ENCODE assay signal across 23 cellular contexts in genomic region chr7:43626695-43627094, GRCh38. TPM values are rescaled to one million over a fixed set of nuclear protein-coding genes. Genes with fewer than 3 reads are reported as not detected.
DNase-seq lines count a peak whose midpoint lies in the region; ATAC-seq and TF ChIP-seq lines count a peak whose summit lies in the region.
"Had no signal": no experiment of that assay in that cellular context is flagged by ENCODE, and none has a peak within 500 bp of the region (broad histone marks: within the 10 kb centered on the region; RNA-seq: fewer than 3 reads in every experiment).

No MANE protein-coding gene starts in this region.

- WGBS in hepatocyte (ENCODE audit: low lambda C conversion rate, missing lambda C conversion rate): 98% methylated on average over 2 of the region's 2 CpGs

- peaks cover 82% of the 10 kb centered on the region for H3K36me3 Mint-ChIP-seq in activated CD8-positive, alpha-beta T cell treated with anti-CD3 and anti-CD28 coated beads for 36 hours (ENCODE audit: low read depth)
- H3K36me3 Mint-ChIP-seq in activated CD8-positive, alpha-beta T cell treated with anti-CD3 and anti-CD28 coated beads, Interleukin-2, amount 10 ng/mL, durations not matched to agents 7 days and 5 days (ENCODE audit: low read depth): peaks cover 89% of the 10 kb centered on the region
- peaks cover 18 to 88% (median 34%) of the 10 kb centered on the region in 3 donors for H3K36me3 Mint-ChIP-seq in CD8-positive, alpha-beta memory T cell
- peaks cover 97% of the 10 kb centered on the region for H3K36me3 Mint-ChIP-seq in activated T-helper 17 cell treated with anti-CD3 and anti-CD28 coated beads, Interleukin-2, amount 50 U/mL, for 72 hours (ENCODE audit: low read depth)
- peaks cover 61% of the 10 kb centered on the region for H3K36me3 Mint-ChIP-seq in nephron progenitor cell (ENCODE audit: low read depth)

- CTCF ChIA-PET in activated CD8-positive, alpha-beta T cell treated with anti-CD3 and anti-CD28 coated beads for 36 hours (lab: Charles Lee): interaction anchor here (1.1 to 7.2 kb wide), 8 partner anchors 13 to 212 kb away, joined by 3 to 64 read pairs (median 10); partner anchors contain the start of gene STK17A
- CTCF ChIA-PET in activated CD8-positive, alpha-beta T cell treated with anti-CD3 and anti-CD28 coated beads, Interleukin-2, amount 10 ng/mL, durations not matched to agents 7 days and 5 days (lab: Charles Lee): interaction anchor here (1.0 to 9.9 kb wide), 5 partner anchors 20 to 74 kb away, joined by 3 to 86 read pairs (median 4); partner anchors contain the start of gene STK17A
- CTCF ChIA-PET in CD8-positive, alpha-beta memory T cell (lab: Charles Lee): interaction anchor here (1.2 to 4.0 kb wide), 4 partner anchors 13 to 74 kb away, joined by 3 to 44 read pairs (median 6); partner anchors contain the start of gene STK17A

- H2AFZ ChIP-seq in hepatocyte: no peak overlapping the region

- H3K36me3 ChIP-seq in CD8-positive, alpha-beta memory T cell (ENCODE audit: insufficient read depth, low read length): peaks cover 27% of the 10 kb centered on the region
- no peaks in the 10 kb centered on the region for H3K36me3 ChIP-seq in hepatocyte (replicated peaks; ENCODE audit: insufficient read depth, low read depth)

- H3K4me3 ChIP-seq in CD8-positive, alpha-beta memory T cell (ENCODE audit: low read length): no peak overlapping the region
- no peak overlapping the region for H3K4me3 ChIP-seq in hepatocyte

- intact Hi-C loops in activated CD8-positive, alpha-beta T cell treated with anti-CD3 and anti-CD28 coated beads for 36 hours (cut with micrococcal nuclease): no loop called here

- TF ChIP-seq CTCF in activated CD8-positive, alpha-beta T cell treated with anti-CD3 and anti-CD28 coated beads for 36 hours (IDR thresholded peaks at IDR 0.05): no peak
- TF ChIP-seq CTCF in nephron progenitor cell (IDR thresholded peaks at IDR 0.05) (no peak), hepatocyte (IDR thresholded peaks at IDR 0.05; ENCODE audit: poor library complexity) (no peak)

- no peaks in the 10 kb centered on the region for H3K27me3 Mint-ChIP-seq in activated CD8-positive, alpha-beta T cell treated with anti-CD3 and anti-CD28 coated beads for 36 hours
- H3K27me3 Mint-ChIP-seq in activated CD8-positive, alpha-beta T cell treated with anti-CD3 and anti-CD28 coated beads, Interleukin-2, amount 10 ng/mL, durations not matched to agents 7 days and 5 days (ENCODE audit: low read depth): no peaks in the 10 kb centered on the region
- peaks cover 0 to 3% of the 10 kb centered on the region in 2 donors for H3K27me3 Mint-ChIP-seq in CD8-positive, alpha-beta memory T cell
- no peaks in the 10 kb centered on the region for H3K27me3 Mint-ChIP-seq in activated T-helper 17 cell treated with anti-CD3 and anti-CD28 coated beads, Interleukin-2, amount 50 U/mL, for 72 hours
- peaks cover 4% of the 10 kb centered on the region for H3K27me3 Mint-ChIP-seq in nephron progenitor cell (ENCODE audit: low read depth, poor library complexity)
- H3K27me3 Mint-ChIP-seq: activated T-cell treated with anti-CD3 and anti-CD28 coated beads, Interleukin-2, amount 50 U/mL, for 24 hours; brain had no signal

- H3K27ac ChIP-seq in CD8-positive, alpha-beta memory T cell (ENCODE audit: low read depth, low read length): no peak overlapping the region
- no peak overlapping the region for H3K27ac ChIP-seq in hepatocyte
- H3K27ac ChIP-seq: HL-60, VCaP had no signal

- H3K4me1 Mint-ChIP-seq in activated CD8-positive, alpha-beta T cell treated with anti-CD3 and anti-CD28 coated beads for 36 hours (ENCODE audit: low read depth): peaks cover 92% of the 10 kb centered on the region
- H3K4me1 Mint-ChIP-seq in activated CD8-positive, alpha-beta T cell treated with anti-CD3 and anti-CD28 coated beads, Interleukin-2, amount 10 ng/mL, durations not matched to agents 7 days and 5 days (ENCODE audit: low read depth): peaks cover 86% of the 10 kb centered on the region
- peaks cover 0 to 100% (median 91%) of the 10 kb centered on the region in 3 donors for H3K4me1 Mint-ChIP-seq in CD8-positive, alpha-beta memory T cell
- peaks cover 39% of the 10 kb centered on the region for H3K4me1 Mint-ChIP-seq in activated T-helper 17 cell treated with anti-CD3 and anti-CD28 coated beads, Interleukin-2, amount 50 U/mL, for 72 hours
- H3K4me1 Mint-ChIP-seq in nephron progenitor cell: peaks cover 5% of the 10 kb centered on the region
- H3K4me1 Mint-ChIP-seq: brain had no signal

- H3K79me2 ChIP-seq in hepatocyte: no peaks in the 10 kb centered on the region

- H3K4me3 Mint-ChIP-seq in activated CD8-positive, alpha-beta T cell treated with anti-CD3 and anti-CD28 coated beads for 36 hours: no peak overlapping the region
- no peak overlapping the region for H3K4me3 Mint-ChIP-seq in activated CD8-positive, alpha-beta T cell treated with anti-CD3 and anti-CD28 coated beads, Interleukin-2, amount 10 ng/mL, durations not matched to agents 7 days and 5 days
- peak overlapping the region in 4 of 7 donors; percentile 14 to 54 (median 34) for H3K4me3 Mint-ChIP-seq in CD8-positive, alpha-beta memory T cell
- no peak overlapping the region for H3K4me3 Mint-ChIP-seq in activated T-helper 17 cell treated with anti-CD3 and anti-CD28 coated beads, Interleukin-2, amount 50 U/mL, for 72 hours
- no peak overlapping the region for H3K4me3 Mint-ChIP-seq in nephron progenitor cell
- H3K4me3 Mint-ChIP-seq: activated T-cell treated with anti-CD3 and anti-CD28 coated beads, Interleukin-2, amount 50 U/mL, for 24 hours; brain; T-helper 1 cell treated with Interleukin-12 subunit alpha and Interleukin-12 subunit beta and Interleukin-4 antibody, amounts not matched to agents 30 μg/mL and 1 μg/mL, for 36 hours had no signal

- H3K27ac Mint-ChIP-seq in activated CD8-positive, alpha-beta T cell treated with anti-CD3 and anti-CD28 coated beads for 36 hours: peak overlapping the region; percentile 80
- no peak overlapping the region for H3K27ac Mint-ChIP-seq in activated CD8-positive, alpha-beta T cell treated with anti-CD3 and anti-CD28 coated beads, Interleukin-2, amount 10 ng/mL, durations not matched to agents 7 days and 5 days
- peak overlapping the region in 7 of 8 donors; percentile 25 to 93 (median 77) for H3K27ac Mint-ChIP-seq in CD8-positive, alpha-beta memory T cell
- H3K27ac Mint-ChIP-seq in activated T-helper 17 cell treated with anti-CD3 and anti-CD28 coated beads, Interleukin-2, amount 50 U/mL, for 72 hours: peak overlapping the region; percentile 31
- H3K27ac Mint-ChIP-seq in nephron progenitor cell: peak overlapping the region; percentile 21

- H3K9me2 ChIP-seq in hepatocyte (replicated peaks; ENCODE audit: insufficient read depth): no peaks in the 10 kb centered on the region

- no peaks in the 10 kb centered on the region for H3K9me3 Mint-ChIP-seq in activated CD8-positive, alpha-beta T cell treated with anti-CD3 and anti-CD28 coated beads for 36 hours
- no peaks in the 10 kb centered on the region for H3K9me3 Mint-ChIP-seq in activated CD8-positive, alpha-beta T cell treated with anti-CD3 and anti-CD28 coated beads, Interleukin-2, amount 10 ng/mL, durations not matched to agents 7 days and 5 days (ENCODE audit: insufficient read depth)
- peaks cover 0 to 2% (median 0%) of the 10 kb centered on the region in 5 donors for H3K9me3 Mint-ChIP-seq in CD8-positive, alpha-beta memory T cell
- H3K9me3 Mint-ChIP-seq in activated T-helper 17 cell treated with anti-CD3 and anti-CD28 coated beads, Interleukin-2, amount 50 U/mL, for 72 hours: no peaks in the 10 kb centered on the region
- H3K9me3 Mint-ChIP-seq in nephron progenitor cell: no peaks in the 10 kb centered on the region
- H3K9me3 Mint-ChIP-seq: activated T-cell treated with anti-CD3 and anti-CD28 coated beads, Interleukin-2, amount 50 U/mL, for 24 hours; brain; T-helper 1 cell treated with Interleukin-12 subunit alpha and Interleukin-12 subunit beta and Interleukin-4 antibody, amounts not matched to agents 30 μg/mL and 1 μg/mL, for 36 hours had no signal

- no peak for ATAC-seq in activated CD8-positive, alpha-beta T cell treated with anti-CD3 and anti-CD28 coated beads for 36 hours
- ATAC-seq in activated CD8-positive, alpha-beta T cell treated with anti-CD3 and anti-CD28 coated beads, Interleukin-2, amount 10 ng/mL, durations not matched to agents 7 days and 5 days: no peak
- no peak for ATAC-seq in activated T-helper 17 cell treated with anti-CD3 and anti-CD28 coated beads, Interleukin-2, amount 50 U/mL, for 72 hours (replicated peaks)

- POLR2A ChIA-PET in activated CD8-positive, alpha-beta T cell treated with anti-CD3 and anti-CD28 coated beads for 36 hours (lab: Charles Lee): interaction anchor here (0.7 to 2.1 kb wide), 8 partner anchors 11 to 44 kb away, joined by 3 to 8 read pairs (median 3); partner anchors contain the start of gene STK17A
- POLR2A ChIA-PET in activated CD8-positive, alpha-beta T cell treated with anti-CD3 and anti-CD28 coated beads, Interleukin-2, amount 10 ng/mL, durations not matched to agents 7 days and 5 days (lab: Charles Lee): interaction anchor here (3.9 kb wide), 1 partner anchor 44 kb away, joined by 22 read pairs; the partner anchor contains the start of gene STK17A
- POLR2A ChIA-PET in CD8-positive, alpha-beta memory T cell (lab: Charles Lee): interaction anchor here (0.5 to 2.5 kb wide), 7 partner anchors 13 to 44 kb away, joined by 3 to 21 read pairs (median 4); partner anchors contain the start of gene STK17A

- H3K4me1 ChIP-seq in CD8-positive, alpha-beta memory T cell (ENCODE audit: insufficient read depth, low read length): peaks cover 94% of the 10 kb centered on the region
- no peaks in the 10 kb centered on the region for H3K4me1 ChIP-seq in hepatocyte (ENCODE audit: insufficient read depth)
- H3K4me1 ChIP-seq: BE2C had no signal

- H3K9me3 ChIP-seq in CD8-positive, alpha-beta memory T cell (ENCODE audit: low read length): no peaks in the 10 kb centered on the region
- H3K9me3 ChIP-seq in hepatocyte (ENCODE audit: low read depth): no peaks in the 10 kb centered on the region
- H3K9me3 ChIP-seq: BE2C had no signal

- no peak overlapping the region for H3K4me2 ChIP-seq in hepatocyte

- H4K20me1 ChIP-seq in hepatocyte (ENCODE audit: insufficient read depth, poor library complexity, severe bottlenecking): no peaks in the 10 kb centered on the region

- H3K27me3 ChIP-seq in CD8-positive, alpha-beta memory T cell (ENCODE audit: insufficient read depth, low read length, poor library complexity, severe bottlenecking): no peaks in the 10 kb centered on the region
- no peaks in the 10 kb centered on the region for H3K27me3 ChIP-seq in hepatocyte
- H3K27me3 ChIP-seq: BE2C had no signal

- DNase-seq in activated CD8-positive, alpha-beta T cell treated with anti-CD3 and anti-CD28 coated beads for 36 hours: no peak
- DNase-seq in activated CD8-positive, alpha-beta T cell treated with anti-CD3 and anti-CD28 coated beads, Interleukin-2, amount 10 ng/mL, durations not matched to agents 7 days and 5 days: no peak
- DNase-seq in CD8-positive, alpha-beta memory T cell: no peak
- no peak for DNase-seq in nephron progenitor cell
- no peak for DNase-seq in hepatocyte (ENCODE audit: low spot score)
- no peak for DNase-seq in foreskin melanocyte
- no peak for DNase-seq in NCI-H446 treated with DMSO at 0.1 percent for 48 hours (lab: John Stamatoyannopoulos, UW)
- DNase-seq: activated CD4-positive, alpha-beta T cell treated with anti-CD3 and anti-CD28 coated beads, Interleukin-2, amount 50 U/mL, for 4 hours; activated T-cell treated with anti-CD3 and anti-CD28 coated beads, Interleukin-2, amount 50 U/mL, for 24 hours; BE2C; DMS 273 treated with DMSO at 0.1 percent for 48 hours; GF-D8; glutamatergic neuron; NCI-H1436; NCI-H2171 treated with DMSO at 0.1 percent for 48 hours; NCI-H69; SHP77; substantia nigra had no signal

RNA-seq across cellular contexts. Expression of gene STK17A, which starts 43.8 kb away (rescaled TPM):
- total RNA-seq in activated CD8-positive, alpha-beta T cell treated with anti-CD3 and anti-CD28 coated beads for 36 hours: 10 to 100 TPM; 42.4 to 46.1 TPM
- 10 to 100 TPM; 67.9 to 69.0 TPM for total RNA-seq in activated CD8-positive, alpha-beta T cell treated with anti-CD3 and anti-CD28 coated beads, Interleukin-2, amount 10 ng/mL, durations not matched to agents 7 days and 5 days
- 10 to 100 TPM; 45.5 to 45.8 TPM for total RNA-seq in CD8-positive, alpha-beta memory T cell
- 270 TPM for polyA plus RNA-seq in CD8-positive, alpha-beta memory T cell
- total RNA-seq in activated T-helper 17 cell treated with anti-CD3 and anti-CD28 coated beads, Interleukin-2, amount 50 U/mL, for 72 hours: 10 to 100 TPM; 47.6 to 71.7 TPM
- 21.6 and 23.6 TPM in 2 replicates for total RNA-seq in hepatocyte
- polyA plus RNA-seq in hepatocyte: 19.0 and 21.1 TPM in 2 replicates

Comparison
In these comparisons a context has a peak if more than half of its experiments do, and no peak if none do; other contexts are left out.
1. H3K4me3 Mint-ChIP-seq: peak in CD8-positive, alpha-beta memory T cell (4 of 7); none in activated CD8-positive, alpha-beta T cell treated with anti-CD3 and anti-CD28 coated beads for 36 hours (single experiment), activated CD8-positive, alpha-beta T cell treated with anti-CD3 and anti-CD28 coated beads, Interleukin-2, amount 10 ng/mL, durations not matched to agents 7 days and 5 days (single experiment), activated T-helper 17 cell treated with anti-CD3 and anti-CD28 coated beads, Interleukin-2, amount 50 U/mL, for 72 hours (single experiment) and nephron progenitor cell (single experiment).